ENCODE assay signal across 1 cellular context in the genomic region with DNA sequence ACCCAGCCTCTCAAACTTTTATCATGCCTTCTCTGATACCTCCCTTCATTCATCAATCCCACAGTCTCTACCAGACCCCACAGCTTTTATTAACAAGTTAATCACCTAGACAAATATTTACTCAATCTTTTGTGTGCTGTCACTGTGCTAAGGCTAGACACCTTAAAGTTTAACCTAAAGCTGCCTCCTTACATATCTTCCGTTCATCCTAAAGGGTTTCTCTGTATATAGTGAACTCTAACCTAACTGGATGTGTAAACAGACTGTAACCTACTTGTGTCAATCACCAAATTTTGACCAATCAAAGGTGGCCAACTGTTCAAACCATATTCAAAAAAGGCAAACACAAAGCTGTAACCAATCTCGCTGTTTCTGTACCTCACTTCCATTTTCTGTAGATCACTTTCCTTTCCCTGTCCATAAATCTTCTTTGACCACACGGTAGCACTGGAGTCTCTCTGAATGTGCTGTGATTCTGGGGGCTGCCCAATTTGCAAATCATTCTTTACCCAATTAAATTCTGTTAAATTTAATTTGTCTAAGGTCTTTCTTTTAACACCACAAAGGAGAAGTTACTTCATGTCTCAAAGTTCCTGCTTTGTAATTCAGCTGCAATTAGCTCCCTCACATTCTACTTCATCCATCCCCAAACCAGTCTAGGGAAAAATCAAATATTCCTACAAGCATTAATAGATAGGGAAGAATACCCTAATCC.
TF ChIP-seq lines count a peak whose summit lies in the region.

No MANE protein-coding gene starts in this region.

TF ChIP-seq in HepG2, 621 proteins besides CTCF, POLR2A, EP300 and RAD21 (continued from another document and continues in another):
- TF ChIP-seq PRDM15 (CRISPR knock-in tag; IDR thresholded peaks at IDR 0.05) (no peak), ZFY (CRISPR knock-in tag; IDR thresholded peaks at IDR 0.05) (no peak), NR2F2 (IDR thresholded peaks at IDR 0.05; ENCODE audit: borderline replicate concordance, low read depth) (0 out of 2 replicates have a peak, but pooled peaks have one; percentile 18), SYNCRIP (IDR thresholded peaks at IDR 0.05; ENCODE audit: insufficient read depth, low read depth, low read length) (no peak), HNF4A (CRISPR knock-in tag; IDR thresholded peaks at IDR 0.05) (0 out of 2 replicates have a peak, but pooled peaks have one; percentile 20), SOX6 (IDR thresholded peaks at IDR 0.05) (no peak), SOX6 (CRISPR knock-in tag; IDR thresholded peaks at IDR 0.05) (peak; percentile 55), DRAP1 (CRISPR knock-in tag; IDR thresholded peaks at IDR 0.05) (0 out of 2 replicates have a peak, but pooled peaks have one; percentile 10), ZNF577 (CRISPR knock-in tag; IDR thresholded peaks at IDR 0.05; ENCODE audit: borderline replicate concordance, low read depth) (no peak), SRF (IDR thresholded peaks at IDR 0.05; ENCODE audit: low read depth, low read length) (peak; percentile 51; the same call in 1 of the 2 replicates), NFYB (CRISPR knock-in tag; IDR thresholded peaks at IDR 0.05) (peak; percentile 76), BCL6 (CRISPR knock-in tag; IDR thresholded peaks at IDR 0.05) (peak; percentile 68), MED1 (CRISPR knock-in tag; IDR thresholded peaks at IDR 0.05) (peak; percentile 18; the same call in 1 of the 2 replicates), FOXA1 (IDR thresholded peaks at IDR 0.05) (no peak), FOXA1 (CRISPR knock-in tag; IDR thresholded peaks at IDR 0.05) (peak; percentile 59), RXRB (CRISPR knock-in tag; IDR thresholded peaks at IDR 0.05; ENCODE audit: borderline replicate concordance) (peak; percentile 71), MIXL1 (CRISPR knock-in tag; IDR thresholded peaks at IDR 0.05) (no peak), ZNF792 (CRISPR knock-in tag; IDR thresholded peaks at IDR 0.05) (0 out of 2 replicates have a peak, but pooled peaks have one; percentile 2), PPARG (CRISPR knock-in tag; conservative IDR thresholded peaks at IDR 0.05) (peak; percentile 94), ZNF430 (CRISPR knock-in tag; IDR thresholded peaks at IDR 0.05) (no peak), TBX2 (CRISPR knock-in tag; IDR thresholded peaks at IDR 0.05; ENCODE audit: borderline replicate concordance) (peak; percentile 39; the same call in 1 of the 2 replicates), HDAC2 (CRISPR knock-in tag; IDR thresholded peaks at IDR 0.05) (0 out of 2 replicates have a peak, but pooled peaks have one; percentile 21), ZBTB38 (CRISPR knock-in tag; IDR thresholded peaks at IDR 0.05) (no peak), CHCHD3 (CRISPR knock-in tag; IDR thresholded peaks at IDR 0.05) (no peak), NKX3-1 (CRISPR knock-in tag; IDR thresholded peaks at IDR 0.05) (0 out of 2 replicates have a peak, but pooled peaks have one; percentile 22), ZSCAN5A (CRISPR knock-in tag; IDR thresholded peaks at IDR 0.05; ENCODE audit: borderline replicate concordance) (no peak), AKAP8 (CRISPR knock-in tag; IDR thresholded peaks at IDR 0.05) (no peak), PAXIP1 (CRISPR knock-in tag; conservative IDR thresholded peaks at IDR 0.05) (peak; percentile 27; the same call in 1 of the 2 replicates), FOXA3 (CRISPR knock-in tag; IDR thresholded peaks at IDR 0.05) (peak; percentile 68), TGIF2 (CRISPR knock-in tag; IDR thresholded peaks at IDR 0.05) (no peak)
- TF ChIP-seq, protein P1, sequence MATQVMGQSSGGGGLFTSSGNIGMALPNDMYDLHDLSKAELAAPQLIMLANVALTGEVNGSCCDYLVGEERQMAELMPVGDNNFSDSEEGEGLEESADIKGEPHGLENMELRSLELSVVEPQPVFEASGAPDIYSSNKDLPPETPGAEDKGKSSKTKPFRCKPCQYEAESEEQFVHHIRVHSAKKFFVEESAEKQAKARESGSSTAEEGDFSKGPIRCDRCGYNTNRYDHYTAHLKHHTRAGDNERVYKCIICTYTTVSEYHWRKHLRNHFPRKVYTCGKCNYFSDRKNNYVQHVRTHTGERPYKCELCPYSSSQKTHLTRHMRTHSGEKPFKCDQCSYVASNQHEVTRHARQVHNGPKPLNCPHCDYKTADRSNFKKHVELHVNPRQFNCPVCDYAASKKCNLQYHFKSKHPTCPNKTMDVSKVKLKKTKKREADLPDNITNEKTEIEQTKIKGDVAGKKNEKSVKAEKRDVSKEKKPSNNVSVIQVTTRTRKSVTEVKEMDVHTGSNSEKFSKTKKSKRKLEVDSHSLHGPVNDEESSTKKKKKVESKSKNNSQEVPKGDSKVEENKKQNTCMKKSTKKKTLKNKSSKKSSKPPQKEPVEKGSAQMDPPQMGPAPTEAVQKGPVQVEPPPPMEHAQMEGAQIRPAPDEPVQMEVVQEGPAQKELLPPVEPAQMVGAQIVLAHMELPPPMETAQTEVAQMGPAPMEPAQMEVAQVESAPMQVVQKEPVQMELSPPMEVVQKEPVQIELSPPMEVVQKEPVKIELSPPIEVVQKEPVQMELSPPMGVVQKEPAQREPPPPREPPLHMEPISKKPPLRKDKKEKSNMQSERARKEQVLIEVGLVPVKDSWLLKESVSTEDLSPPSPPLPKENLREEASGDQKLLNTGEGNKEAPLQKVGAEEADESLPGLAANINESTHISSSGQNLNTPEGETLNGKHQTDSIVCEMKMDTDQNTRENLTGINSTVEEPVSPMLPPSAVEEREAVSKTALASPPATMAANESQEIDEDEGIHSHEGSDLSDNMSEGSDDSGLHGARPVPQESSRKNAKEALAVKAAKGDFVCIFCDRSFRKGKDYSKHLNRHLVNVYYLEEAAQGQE (IDR thresholded peaks at IDR 0.05; ENCODE audit: borderline replicate concordance in 1 of 2, low read depth in 1 of 2, low read length in 2 of 2): no peak
- TF ChIP-seq, protein P2, sequence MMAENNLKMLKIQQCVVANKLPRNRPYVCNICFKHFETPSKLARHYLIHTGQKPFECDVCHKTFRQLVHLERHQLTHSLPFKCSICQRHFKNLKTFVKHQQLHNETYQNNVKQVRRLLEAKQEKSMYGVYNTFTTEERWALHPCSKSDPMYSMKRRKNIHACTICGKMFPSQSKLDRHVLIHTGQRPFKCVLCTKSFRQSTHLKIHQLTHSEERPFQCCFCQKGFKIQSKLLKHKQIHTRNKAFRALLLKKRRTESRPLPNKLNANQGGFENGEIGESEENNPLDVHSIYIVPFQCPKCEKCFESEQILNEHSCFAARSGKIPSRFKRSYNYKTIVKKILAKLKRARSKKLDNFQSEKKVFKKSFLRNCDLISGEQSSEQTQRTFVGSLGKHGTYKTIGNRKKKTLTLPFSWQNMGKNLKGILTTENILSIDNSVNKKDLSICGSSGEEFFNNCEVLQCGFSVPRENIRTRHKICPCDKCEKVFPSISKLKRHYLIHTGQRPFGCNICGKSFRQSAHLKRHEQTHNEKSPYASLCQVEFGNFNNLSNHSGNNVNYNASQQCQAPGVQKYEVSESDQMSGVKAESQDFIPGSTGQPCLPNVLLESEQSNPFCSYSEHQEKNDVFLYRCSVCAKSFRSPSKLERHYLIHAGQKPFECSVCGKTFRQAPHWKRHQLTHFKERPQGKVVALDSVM (CRISPR knock-in tag; IDR thresholded peaks at IDR 0.05): peak; percentile 46; the same call in 1 of the 2 replicates
- TF ChIP-seq, protein P3, sequence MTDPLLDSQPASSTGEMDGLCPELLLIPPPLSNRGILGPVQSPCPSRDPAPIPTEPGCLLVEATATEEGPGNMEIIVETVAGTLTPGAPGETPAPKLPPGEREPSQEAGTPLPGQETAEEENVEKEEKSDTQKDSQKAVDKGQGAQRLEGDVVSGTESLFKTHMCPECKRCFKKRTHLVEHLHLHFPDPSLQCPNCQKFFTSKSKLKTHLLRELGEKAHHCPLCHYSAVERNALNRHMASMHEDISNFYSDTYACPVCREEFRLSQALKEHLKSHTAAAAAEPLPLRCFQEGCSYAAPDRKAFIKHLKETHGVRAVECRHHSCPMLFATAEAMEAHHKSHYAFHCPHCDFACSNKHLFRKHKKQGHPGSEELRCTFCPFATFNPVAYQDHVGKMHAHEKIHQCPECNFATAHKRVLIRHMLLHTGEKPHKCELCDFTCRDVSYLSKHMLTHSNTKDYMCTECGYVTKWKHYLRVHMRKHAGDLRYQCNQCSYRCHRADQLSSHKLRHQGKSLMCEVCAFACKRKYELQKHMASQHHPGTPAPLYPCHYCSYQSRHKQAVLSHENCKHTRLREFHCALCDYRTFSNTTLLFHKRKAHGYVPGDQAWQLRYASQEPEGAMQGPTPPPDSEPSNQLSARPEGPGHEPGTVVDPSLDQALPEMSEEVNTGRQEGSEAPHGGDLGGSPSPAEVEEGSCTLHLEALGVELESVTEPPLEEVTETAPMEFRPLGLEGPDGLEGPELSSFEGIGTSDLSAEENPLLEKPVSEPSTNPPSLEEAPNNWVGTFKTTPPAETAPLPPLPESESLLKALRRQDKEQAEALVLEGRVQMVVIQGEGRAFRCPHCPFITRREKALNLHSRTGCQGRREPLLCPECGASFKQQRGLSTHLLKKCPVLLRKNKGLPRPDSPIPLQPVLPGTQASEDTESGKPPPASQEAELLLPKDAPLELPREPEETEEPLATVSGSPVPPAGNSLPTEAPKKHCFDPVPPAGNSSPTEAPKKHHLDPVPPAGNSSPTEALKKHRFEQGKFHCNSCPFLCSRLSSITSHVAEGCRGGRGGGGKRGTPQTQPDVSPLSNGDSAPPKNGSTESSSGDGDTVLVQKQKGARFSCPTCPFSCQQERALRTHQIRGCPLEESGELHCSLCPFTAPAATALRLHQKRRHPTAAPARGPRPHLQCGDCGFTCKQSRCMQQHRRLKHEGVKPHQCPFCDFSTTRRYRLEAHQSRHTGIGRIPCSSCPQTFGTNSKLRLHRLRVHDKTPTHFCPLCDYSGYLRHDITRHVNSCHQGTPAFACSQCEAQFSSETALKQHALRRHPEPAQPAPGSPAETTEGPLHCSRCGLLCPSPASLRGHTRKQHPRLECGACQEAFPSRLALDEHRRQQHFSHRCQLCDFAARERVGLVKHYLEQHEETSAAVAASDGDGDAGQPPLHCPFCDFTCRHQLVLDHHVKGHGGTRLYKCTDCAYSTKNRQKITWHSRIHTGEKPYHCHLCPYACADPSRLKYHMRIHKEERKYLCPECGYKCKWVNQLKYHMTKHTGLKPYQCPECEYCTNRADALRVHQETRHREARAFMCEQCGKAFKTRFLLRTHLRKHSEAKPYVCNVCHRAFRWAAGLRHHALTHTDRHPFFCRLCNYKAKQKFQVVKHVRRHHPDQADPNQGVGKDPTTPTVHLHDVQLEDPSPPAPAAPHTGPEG (CRISPR knock-in tag; IDR thresholded peaks at IDR 0.05): no peak
